In genomic region chr20:24955045-24955444, GRCh38 we compare ENCODE assay signal across 8 cellular contexts. TPM values are rescaled to one million over a fixed set of nuclear protein-coding genes. Genes with fewer than 3 reads are reported as not detected.
DNase-seq lines count a peak whose midpoint lies in the region; ATAC-seq and TF ChIP-seq lines count a peak whose summit lies in the region.
"Had no signal": no experiment of that assay in that cellular context is flagged by ENCODE, and none has a peak within 500 bp of the region (broad histone marks: within the 10 kb centered on the region; RNA-seq: fewer than 3 reads in every experiment).

No MANE protein-coding gene starts in this region.

- H3K27me3 ChIP-seq in H7 (ENCODE audit: control insufficient read depth, insufficient read depth, low read length) (no peaks in the 10 kb centered on the region), MM.1S (replicated peaks; ENCODE audit: insufficient read depth, low read length) (no peaks in the 10 kb centered on the region), esophagus squamous epithelium (no peaks in the 10 kb centered on the region)
- no peaks in the 10 kb centered on the region for H3K27me3 ChIP-seq in naive thymus-derived CD4-positive, alpha-beta T cell (ENCODE audit: control insufficient read depth in 2 of 2, insufficient read depth in 2 of 2, low read length in 2 of 2)

- H3K36me3 Mint-ChIP-seq in naive thymus-derived CD4-positive, alpha-beta T cell, result peaks cover 0 to 13% (median 0%) of the 10 kb centered on the region in 5 donors

- H3K4me1 ChIP-seq in MM.1S (ENCODE audit: low read length) (peaks cover 5% of the 10 kb centered on the region; the same call in 1 of the 2 replicates), esophagus squamous epithelium (peaks cover 0 to 8% (median 0%) of the 10 kb centered on the region in 3 donors)
- H3K4me1 ChIP-seq in naive thymus-derived CD4-positive, alpha-beta T cell (ENCODE audit: control insufficient read depth in 2 of 2, insufficient read depth in 2 of 2, low read length in 2 of 2), result peaks cover 6 to 66% of the 10 kb centered on the region in 2 donors

- 51 to 71% methylated on average over 3 of the region's 3 CpGs for WGBS in esophagus squamous epithelium, 2 donors

- CTCF ChIA-PET in naive thymus-derived CD4-positive, alpha-beta T cell (lab: Charles Lee), result interaction anchor here (0.7 kb wide), 2 partner anchors 22 to 766 kb away, joined by 3 to 5 read pairs; no protein-coding TSS in a partner anchor

- H3K27ac ChIP-seq in MM.1S (ENCODE audit: low read length) (peak overlapping the region; percentile 62; the same call in 1 of the 2 replicates), esophagus squamous epithelium (no peak overlapping the region)
- no peak overlapping the region for H3K27ac ChIP-seq in naive thymus-derived CD4-positive, alpha-beta T cell (ENCODE audit: low read depth, low read length)

- H3K4me3 ChIP-seq in H7 (ENCODE audit: insufficient read depth, low read depth, low read length), result no peak overlapping the region
- H3K4me3 ChIP-seq in MM.1S (ENCODE audit: low read length), result no peak overlapping the region
- no peak overlapping the region for H3K4me3 ChIP-seq in naive thymus-derived CD4-positive, alpha-beta T cell (ENCODE audit: low read length)
- H3K4me3 ChIP-seq in esophagus squamous epithelium, result no peak overlapping the region
- H3K4me3 ChIP-seq: skin epidermis had no signal

- no peaks in the 10 kb centered on the region for H3K9me2 ChIP-seq in MM.1S (replicated peaks; ENCODE audit: insufficient read depth, low read length)

- no peaks in the 10 kb centered on the region for H3K9me3 Mint-ChIP-seq in naive thymus-derived CD4-positive, alpha-beta T cell

- no peaks in the 10 kb centered on the region for H3K79me2 ChIP-seq in MM.1S (ENCODE audit: low read length)

- peak; percentile 35 for DNase-seq in H7
- DNase-seq in MM.1S, result peak; percentile 68
- DNase-seq in naive thymus-derived CD4-positive, alpha-beta T cell, result peak in 5 of 9 donors; percentile 21 to 45 (median 30)
- DNase-seq in GDM1 (lab: John Stamatoyannopoulos, UW), result no peak
- no peak for DNase-seq in epidermal melanocyte (ENCODE audit: insufficient read length, low spot score)
- DNase-seq in esophagus squamous epithelium (lab: John Stamatoyannopoulos, UW), result no peak

- H3K9me3 ChIP-seq in MM.1S (replicated peaks; ENCODE audit: insufficient read depth, low read length) (no peaks in the 10 kb centered on the region), esophagus squamous epithelium (no peaks in the 10 kb centered on the region)
- H3K9me3 ChIP-seq in naive thymus-derived CD4-positive, alpha-beta T cell (ENCODE audit: control insufficient read depth in 2 of 3, low read length in 3 of 3), result no peaks in the 10 kb centered on the region

- TF ChIP-seq POLR2A in esophagus squamous epithelium (IDR thresholded peaks at IDR 0.05), result no peak

- H3K4me1 Mint-ChIP-seq in naive thymus-derived CD4-positive, alpha-beta T cell, result peaks cover 4 to 52% (median 12%) of the 10 kb centered on the region in 7 donors

- POLR2A ChIA-PET in naive thymus-derived CD4-positive, alpha-beta T cell (lab: Charles Lee), result no interaction called here

- intact Hi-C loops in naive thymus-derived CD4-positive, alpha-beta T cell (cut with micrococcal nuclease), result no loop called here
- intact Hi-C loops in esophagus squamous epithelium (cut with DNase I), result no loop called here

- H4K20me1 ChIP-seq in MM.1S (ENCODE audit: insufficient read depth, low read length), result no peaks in the 10 kb centered on the region

- peak overlapping the region in 5 of 10 donors; percentile 12 to 58 (median 39) for H3K4me3 Mint-ChIP-seq in naive thymus-derived CD4-positive, alpha-beta T cell

- 0 out of 2 replicates have a peak overlapping the region, but pooled peaks have one; percentile 39 for H2AFZ ChIP-seq in MM.1S (ENCODE audit: low read length)

- peak; percentile 84 for ATAC-seq in GM18870 (IDR thresholded peaks at IDR 0.05; ENCODE audit: unreplicated experiment)
- peak; percentile 27 for ATAC-seq in naive thymus-derived CD4-positive, alpha-beta T cell

- H3F3A ChIP-seq in MM.1S (ENCODE audit: insufficient read depth, low read length), result no peaks in the 10 kb centered on the region

- H3K36me3 ChIP-seq in H7 (replicated peaks; ENCODE audit: control insufficient read depth, insufficient read depth, low read length) (no peaks in the 10 kb centered on the region; the same call in 1 of the 2 replicates), MM.1S (replicated peaks; ENCODE audit: insufficient read depth, low read length) (no peaks in the 10 kb centered on the region), esophagus squamous epithelium (peaks cover 0 to 44% (median 2%) of the 10 kb centered on the region in 3 donors)
- peaks cover 3 to 29% (median 16%) of the 10 kb centered on the region in 3 experiments for H3K36me3 ChIP-seq in naive thymus-derived CD4-positive, alpha-beta T cell (ENCODE audit: control insufficient read depth in 2 of 3, insufficient read depth in 3 of 3, low read length in 3 of 3)

- no peaks in the 10 kb centered on the region for H3K27me3 Mint-ChIP-seq in naive thymus-derived CD4-positive, alpha-beta T cell

- H3K27ac Mint-ChIP-seq in naive thymus-derived CD4-positive, alpha-beta T cell, result peak overlapping the region; percentile 49 to 90 (median 74)

- peak overlapping the region; percentile 30; the same call in 1 of the 2 replicates for H3K4me2 ChIP-seq in MM.1S (ENCODE audit: low read depth, low read length)

- TF ChIP-seq CTCF in MM.1S (IDR thresholded peaks at IDR 0.05; ENCODE audit: low read length), result no peak
- no peak for TF ChIP-seq CTCF in esophagus squamous epithelium (IDR thresholded peaks at IDR 0.05)

- H3K9ac ChIP-seq in MM.1S (ENCODE audit: low read length), result no peak overlapping the region

RNA-seq across cellular contexts. Expression of gene CST7, which starts 6.0 kb away (rescaled TPM):
- not detected in 2 replicates for total RNA-seq in H7 (2014; rRNA removed; shearing (Covaris generic))
- 10 to 100 TPM in 3 of 5 experiments, 1 to 10 TPM in 2; 1.4 to 74.9 (median 11.5) TPM for total RNA-seq in naive thymus-derived CD4-positive, alpha-beta T cell
- polyA plus RNA-seq in naive thymus-derived CD4-positive, alpha-beta T cell, result 1 to 10 TPM; 2.3 to 4.2 TPM
- total RNA-seq in esophagus squamous epithelium, result 1 to 10 TPM; 2.5 to 6.1 (median 4.1) TPM

RNA-seq across cellular contexts. Expression of gene APMAP, which starts 37.5 kb away (rescaled TPM):
- 63.5 and 69.0 TPM in 2 replicates for total RNA-seq in H7 (2014; rRNA removed; shearing (Covaris generic))
- total RNA-seq in naive thymus-derived CD4-positive, alpha-beta T cell, result 10 to 100 TPM; 28.2 to 47.3 (median 38.8) TPM
- 10 to 100 TPM; 70.2 to 74.6 TPM for polyA plus RNA-seq in naive thymus-derived CD4-positive, alpha-beta T cell
- total RNA-seq in esophagus squamous epithelium, result 10 to 100 TPM; 16.7 to 38.4 (median 25.6) TPM

Comparison
In these comparisons a context has a peak if more than half of its experiments do, and no peak if none do; other contexts are left out.
1. DNase-seq: peak in H7 (single experiment), MM.1S (single experiment) and naive thymus-derived CD4-positive, alpha-beta T cell (5 of 9); none in GDM1 (single experiment), epidermal melanocyte (single experiment) and esophagus squamous epithelium (single experiment).